Comparison of ENCODE assay signal across 19 cellular contexts in genomic region chrX:40483502-40483901, GRCh38.
"Had no signal": no experiment of that assay in that cellular context is flagged by ENCODE, and none has a peak within 500 bp of the region (broad histone marks: within the 10 kb centered on the region; RNA-seq: fewer than 3 reads in every experiment).

No MANE protein-coding gene starts in this region.

- H3K4me2 ChIP-seq: hepatocyte, neural progenitor cell had no signal

- H3K9me3 ChIP-seq: ovary had no signal

- FAIRE-seq: kidney had no signal

- H3K27ac ChIP-seq: hepatocyte, left ventricle myocardium inferior, neural progenitor cell, ovary, right atrium auricular region, sigmoid colon, skin epidermis had no signal

- H2AFZ ChIP-seq: hepatocyte, neural progenitor cell had no signal

- H3K4me1 Mint-ChIP-seq: stimulated activated naive B cell treated with anti-CD40 and anti-IgM and Interleukin-4, amounts not matched to agents 10 μg/mL and 1 μg/mL and 100 μg/mL, for 72 hours had no signal

- H3K27ac Mint-ChIP-seq: natural killer cell treated with Interleukin-12 subunit alpha and Interleukin-12 subunit beta and Interleukin-15 and Interleukin-18, amount 100 ng/mL, for 72 hours; neural progenitor cell; stimulated activated naive B cell treated with anti-CD40 and anti-IgM and Interleukin-4, amounts not matched to agents 10 μg/mL and 1 μg/mL and 100 μg/mL, for 72 hours had no signal

- H3K9ac ChIP-seq: neural progenitor cell had no signal

- H3K79me2 ChIP-seq: hepatocyte had no signal

- H3K36me3 Mint-ChIP-seq: natural killer cell treated with Interleukin-12 subunit alpha and Interleukin-12 subunit beta and Interleukin-15 and Interleukin-18, amount 100 ng/mL, for 72 hours; neural progenitor cell; stimulated activated naive B cell treated with anti-CD40 and anti-IgM and Interleukin-4, amounts not matched to agents 10 μg/mL and 1 μg/mL and 100 μg/mL, for 72 hours had no signal

- H3K4me3 ChIP-seq: hepatocyte, left ventricle myocardium inferior, lung, neural progenitor cell, ovary, right atrium auricular region, sigmoid colon, skin epidermis had no signal

- H3K27me3 ChIP-seq: hepatocyte, neural progenitor cell, ovary, right atrium auricular region, sigmoid colon had no signal

- H3K36me3 ChIP-seq: left ventricle myocardium inferior, neural progenitor cell, ovary, right atrium auricular region, sigmoid colon had no signal

- H3K4me3 Mint-ChIP-seq: natural killer cell treated with Interleukin-12 subunit alpha and Interleukin-12 subunit beta and Interleukin-15 and Interleukin-18, amount 100 ng/mL, for 72 hours; neural progenitor cell; stimulated activated naive B cell treated with anti-CD40 and anti-IgM and Interleukin-4, amounts not matched to agents 10 μg/mL and 1 μg/mL and 100 μg/mL, for 72 hours had no signal

- DNase-seq: effector CD8-positive, alpha-beta T cell; foreskin melanocyte; kidney; left cardiac atrium; left ventricle myocardium inferior; mesenchymal stem cell; midbrain; ovary; sigmoid colon; stimulated activated CD4-positive, alpha-beta T cell treated with anti-CD3 and anti-CD28 coated beads, Interleukin-2, amount 100 ng/mL, for 24 hours; stimulated activated CD4-positive, alpha-beta T cell treated with anti-CD3 and anti-CD28 coated beads, Interleukin-4, amount 100 ng/mL, for 4 hours; stimulated activated naive B cell treated with anti-CD40 and anti-IgM and Interleukin-4, amounts not matched to agents 10 μg/mL and 1 μg/mL and 100 μg/mL, for 72 hours; trophoblast cell had no signal

- H3K4me1 ChIP-seq: left ventricle myocardium inferior, right atrium auricular region, sigmoid colon had no signal
